21 cellular contexts compared by ENCODE assay signal in the genomic region with DNA sequence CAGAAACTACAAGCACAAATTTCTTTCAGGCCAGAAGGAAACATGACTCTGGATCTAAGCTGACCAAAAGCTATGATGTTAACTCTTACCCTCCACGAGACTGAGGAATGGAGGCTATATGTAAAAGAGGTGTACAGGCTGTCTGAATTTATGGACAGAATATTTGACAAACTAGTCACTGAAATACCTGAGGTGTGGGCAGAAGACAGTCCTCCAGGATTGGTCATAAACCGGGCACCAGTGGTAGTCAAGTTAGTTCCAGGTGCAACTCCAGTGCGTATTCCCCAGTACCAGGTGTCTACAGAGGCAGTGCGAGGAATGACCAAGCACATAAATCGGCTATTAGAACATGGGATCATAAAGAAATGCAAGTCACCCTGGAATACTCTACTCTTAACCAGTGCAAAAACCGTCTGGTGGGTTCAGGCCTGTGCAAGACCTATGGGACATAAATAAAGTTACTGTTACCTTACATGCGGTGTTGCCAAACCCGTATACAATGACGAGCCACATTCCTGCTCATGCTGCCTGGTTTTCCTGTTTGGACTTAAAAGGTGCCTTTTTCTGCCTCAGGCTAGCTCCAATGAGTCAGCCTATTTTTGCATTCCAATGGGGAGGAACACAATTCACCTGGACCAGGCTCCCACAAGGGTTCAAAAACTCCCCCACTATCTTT. TPM values are rescaled to one million over a fixed set of nuclear protein-coding genes. Genes with fewer than 3 reads are reported as not detected.
DNase-seq lines count a peak whose midpoint lies in the region; ATAC-seq, FAIRE-seq and TF ChIP-seq lines count a peak whose summit lies in the region.
"Had no signal": no experiment of that assay in that cellular context is flagged by ENCODE, and none has a peak within 500 bp of the region (broad histone marks: within the 10 kb centered on the region; RNA-seq: fewer than 3 reads in every experiment).

No MANE protein-coding gene starts in this region.

- H3K27ac ChIP-seq in A549 (peak overlapping the region in 1 of 2 experiments; percentile 62; a peak in 2 of 6 replicates), mammary epithelial cell (ENCODE audit: insufficient read depth, low read depth, low read length) (peak overlapping the region; percentile 92)
- H3K27ac ChIP-seq: left ventricle myocardium inferior, SJCRH30 had no signal

- no peaks in the 10 kb centered on the region for H3K79me2 ChIP-seq in mammary epithelial cell (ENCODE audit: insufficient read depth, low read length)

- H3K4me3 ChIP-seq in A549 (no peak overlapping the region), mammary epithelial cell (replicated peaks in 1 of 3; ENCODE audit: insufficient read depth in 1 of 3, low read depth in 2 of 3, low read length in 3 of 3) (no peak overlapping the region), kidney epithelial cell (ENCODE audit: low read depth, low read length) (no peak overlapping the region)
- H3K4me3 ChIP-seq: left ventricle myocardium inferior, SJCRH30, upper lobe of right lung had no signal

- in situ Hi-C loops in mammary epithelial cell (cut with MboI; ENCODE audit: low sequenced_read_pairs in 2 of 2): no loop called here

- H3K4me2 ChIP-seq in A549 (0 out of 3 replicates have a peak overlapping the region, but pooled peaks have one; percentile 13), mammary epithelial cell (ENCODE audit: insufficient read depth, low read depth, low read length) (peak overlapping the region; percentile 61)

- H3K9me3 Mint-ChIP-seq in activated T-helper 1 cell treated with anti-CD3 and anti-CD28 coated beads, Interleukin-12 subunit alpha, Interleukin-12 subunit beta, Interleukin-2, Interleukin-4 antibody, amounts not matched to agents 30 ng/mL and 10 ng/mL and 1 ng/mL, durations not matched to agents 14 hours and 24 hours and 36 hours: peaks cover 23% of the 10 kb centered on the region

- TF ChIP-seq CTCF in A549 (IDR thresholded peaks at IDR 0.05) (no peak), mammary epithelial cell (conservative IDR thresholded peaks at IDR 0.05 in 1 of 2, IDR thresholded peaks at IDR 0.05 in 1 of 2; ENCODE audit: extremely low read depth in 1 of 2, insufficient read depth in 1 of 2, low read depth in 1 of 2, low read length in 2 of 2) (no peak), kidney epithelial cell (IDR thresholded peaks at IDR 0.05; ENCODE audit: insufficient read depth, low read length, poor library complexity, severe bottlenecking) (no peak)

- FAIRE-seq in A549 (lab: Jason Lieb, UNC): no peak

- TF ChIP-seq POLR2A in A549 (IDR thresholded peaks at IDR 0.05; ENCODE audit: low read length): no peak

- peak overlapping the region; percentile 45 for H3K9ac ChIP-seq in mammary epithelial cell (ENCODE audit: insufficient read depth, low read length)

- no peak for TF ChIP-seq EP300 in A549 (IDR thresholded peaks at IDR 0.05)
- TF ChIP-seq EP300 in Ishikawa (IDR thresholded peaks at IDR 0.05; ENCODE audit: borderline replicate concordance): no peak

- CTCF ChIA-PET in A549 (lab: Yijun Ruan, JAX): interaction anchor here (0.9 kb wide), 1 partner anchor 32 kb away, joined by 3 read pairs; no protein-coding TSS in a partner anchor
- CTCF ChIA-PET in mammary epithelial cell (lab: Charles Lee; ENCODE audit: low non-redundant PET): interaction anchor here (0.6 kb wide), 1 partner anchor 191 kb away, joined by 3 read pairs; a partner anchor contains a TSS

- no peaks in the 10 kb centered on the region for H3K27me3 ChIP-seq in mammary epithelial cell (ENCODE audit: insufficient read depth, low read length)
- no peaks in the 10 kb centered on the region for H3K27me3 ChIP-seq in kidney epithelial cell (ENCODE audit: control insufficient read depth, insufficient read depth, low read length)
- H3K27me3 ChIP-seq: SJCRH30, upper lobe of right lung had no signal

- no peak overlapping the region for H3K4me3 Mint-ChIP-seq in activated T-helper 1 cell treated with anti-CD3 and anti-CD28 coated beads, Interleukin-12 subunit alpha, Interleukin-12 subunit beta, Interleukin-2, Interleukin-4 antibody, amounts not matched to agents 30 ng/mL and 10 ng/mL and 1 ng/mL, durations not matched to agents 14 hours and 24 hours and 36 hours
- H3K4me3 Mint-ChIP-seq: activated CD4-positive, alpha-beta T cell treated with anti-CD3 and anti-CD28 coated beads for 36 hours; activated naive CD4-positive, alpha-beta T cell treated with anti-CD3 and anti-CD28 coated beads for 36 hours; CD4-positive, alpha-beta T cell; stimulated activated effector memory CD8-positive, alpha-beta T cell treated with anti-CD3 and anti-CD28 coated beads, Interleukin-12 subunit alpha, Interleukin-12 subunit beta, amount 100 ng/mL, for 72 hours had no signal

- TF ChIP-seq RAD21 in A549 (conservative IDR thresholded peaks at IDR 0.05 in 1 of 2, IDR thresholded peaks at IDR 0.05 in 1 of 2) (no peak), Ishikawa (IDR thresholded peaks at IDR 0.05; ENCODE audit: low read depth) (no peak)

- ATAC-seq in A549: peak in 1 of 2 experiments; percentile 36; a peak in 3 of 6 replicates
- no peak for ATAC-seq in HG03135 (IDR thresholded peaks at IDR 0.05; ENCODE audit: unreplicated experiment)
- ATAC-seq: activated CD4-positive, alpha-beta T cell treated with anti-CD3 and anti-CD28 coated beads for 36 hours; stimulated activated effector memory CD8-positive, alpha-beta T cell treated with anti-CD3 and anti-CD28 coated beads, Interleukin-12 subunit alpha, Interleukin-12 subunit beta, amount 100 ng/mL, for 72 hours; upper lobe of right lung had no signal

- H3K4me1 ChIP-seq in A549 (peaks cover 21% of the 10 kb centered on the region), mammary epithelial cell (ENCODE audit: insufficient read depth, low read length) (peaks cover 33% of the 10 kb centered on the region)
- H3K4me1 ChIP-seq: left ventricle myocardium inferior, upper lobe of right lung had no signal

- no peaks in the 10 kb centered on the region for H3K27me3 Mint-ChIP-seq in activated T-helper 1 cell treated with anti-CD3 and anti-CD28 coated beads, Interleukin-12 subunit alpha, Interleukin-12 subunit beta, Interleukin-2, Interleukin-4 antibody, amounts not matched to agents 30 ng/mL and 10 ng/mL and 1 ng/mL, durations not matched to agents 14 hours and 24 hours and 36 hours (ENCODE audit: insufficient read depth)
- H3K27me3 Mint-ChIP-seq: activated CD4-positive, alpha-beta T cell treated with anti-CD3 and anti-CD28 coated beads for 36 hours; CD4-positive, alpha-beta T cell had no signal

- peaks cover 20% of the 10 kb centered on the region for H3K36me3 Mint-ChIP-seq in activated T-helper 1 cell treated with anti-CD3 and anti-CD28 coated beads, Interleukin-12 subunit alpha, Interleukin-12 subunit beta, Interleukin-2, Interleukin-4 antibody, amounts not matched to agents 30 ng/mL and 10 ng/mL and 1 ng/mL, durations not matched to agents 14 hours and 24 hours and 36 hours (ENCODE audit: low read depth)

- WGBS in A549 (ENCODE audit: missing lambda C conversion rate): 78% methylated on average over 9 of the region's 9 CpGs
- WGBS in mammary epithelial cell (ENCODE audit: low coverage, missing lambda C conversion rate): 10% methylated on average over 9 of the region's 9 CpGs

- no peak overlapping the region for H3K27ac Mint-ChIP-seq in activated T-helper 1 cell treated with anti-CD3 and anti-CD28 coated beads, Interleukin-12 subunit alpha, Interleukin-12 subunit beta, Interleukin-2, Interleukin-4 antibody, amounts not matched to agents 30 ng/mL and 10 ng/mL and 1 ng/mL, durations not matched to agents 14 hours and 24 hours and 36 hours
- H3K27ac Mint-ChIP-seq: activated CD4-positive, alpha-beta T cell treated with anti-CD3 and anti-CD28 coated beads for 36 hours; activated naive CD4-positive, alpha-beta T cell treated with anti-CD3 and anti-CD28 coated beads for 36 hours; CD4-positive, alpha-beta T cell; stimulated activated effector memory CD8-positive, alpha-beta T cell treated with anti-CD3 and anti-CD28 coated beads, Interleukin-12 subunit alpha, Interleukin-12 subunit beta, amount 100 ng/mL, for 72 hours had no signal

- H2AFZ ChIP-seq in mammary epithelial cell (ENCODE audit: low read depth, low read length): peak overlapping the region; percentile 30

- DNase-seq in A549 (ENCODE audit: low read depth in 1 of 2, low spot score in 1 of 2) (peak in 1 of 2 experiments; percentile 27), mammary epithelial cell (peak; percentile 96), kidney epithelial cell (ENCODE audit: low read depth) (peak; percentile 48), 8988T (no peak), SK-N-DZ (ENCODE audit: low spot score) (no peak)
- no peak for DNase-seq in activated T-helper 1 cell treated with anti-CD3 and anti-CD28 coated beads, Interleukin-12 subunit alpha, Interleukin-12 subunit beta, Interleukin-2, Interleukin-4 antibody, amounts not matched to agents 30 ng/mL and 10 ng/mL and 1 ng/mL, durations not matched to agents 14 hours and 24 hours and 36 hours (ENCODE audit: low spot score)
- DNase-seq: activated CD4-positive, alpha-beta T cell treated with anti-CD3 and anti-CD28 coated beads for 36 hours; activated naive CD4-positive, alpha-beta T cell treated with anti-CD3 and anti-CD28 coated beads for 36 hours; CD4-positive, alpha-beta T cell; cortex of kidney; DND-41; left ventricle myocardium inferior; NCI-H446; SJCRH30; T1000; upper lobe of right lung had no signal

- POLR2A ChIA-PET in A549 (lab: Yijun Ruan, JAX): no interaction called here

- no peaks in the 10 kb centered on the region for H3K9me3 ChIP-seq in A549
- H3K9me3 ChIP-seq in mammary epithelial cell (replicated peaks; ENCODE audit: insufficient read depth, low read length): peaks cover 27% of the 10 kb centered on the region

- TSS peak; percentile 29 for BruUV-seq in mammary epithelial cell (replicated peaks; lab: Mats Ljungman, UMichigan)

- H3K4me1 Mint-ChIP-seq in activated T-helper 1 cell treated with anti-CD3 and anti-CD28 coated beads, Interleukin-12 subunit alpha, Interleukin-12 subunit beta, Interleukin-2, Interleukin-4 antibody, amounts not matched to agents 30 ng/mL and 10 ng/mL and 1 ng/mL, durations not matched to agents 14 hours and 24 hours and 36 hours (ENCODE audit: low read depth): no peaks in the 10 kb centered on the region

- no peaks in the 10 kb centered on the region for H4K20me1 ChIP-seq in mammary epithelial cell (ENCODE audit: insufficient read depth, low read length)

- no peaks in the 10 kb centered on the region for H3K36me3 ChIP-seq in mammary epithelial cell (ENCODE audit: insufficient read depth, low read length)
- peaks cover 2% of the 10 kb centered on the region for H3K36me3 ChIP-seq in kidney epithelial cell (ENCODE audit: control insufficient read depth, insufficient read depth, low read length)
- H3K36me3 ChIP-seq: SJCRH30 had no signal

- intact Hi-C loops in mammary epithelial cell (cut with micrococcal nuclease): loop anchor here (1.0 to 10.0 kb wide), 3 partner anchors 13 to 192 kb away; a partner anchor contains a TSS
- intact Hi-C loops in activated T-helper 1 cell treated with anti-CD3 and anti-CD28 coated beads, Interleukin-12 subunit alpha, Interleukin-12 subunit beta, Interleukin-2, Interleukin-4 antibody, amounts not matched to agents 30 ng/mL and 10 ng/mL and 1 ng/mL, durations not matched to agents 14 hours and 24 hours and 36 hours (cut with micrococcal nuclease): loop anchor here (10.0 kb wide), 1 partner anchor 422 kb away; no protein-coding TSS in a partner anchor

- dilution Hi-C loops in mammary epithelial cell (cut with HindIII; ENCODE audit: low sequenced_read_pairs): loop anchor here (5.0 kb wide), 1 partner anchor 35 kb away; a partner anchor contains a TSS

RNA-seq across cellular contexts. Expression of a gene that starts 6.7 kb away (rescaled TPM):
- polyA plus RNA-seq in A549 (2011; rRNA removed): 69.1 and 70.4 TPM in 2 replicates
- 44.8 and 50.9 TPM in 2 replicates for polyA plus RNA-seq in A549 (2012; cell fraction: cytosol; rRNA removed)
- 29.7 and 31.2 TPM in 2 replicates for polyA plus RNA-seq in A549 (2012; cell fraction: nucleus; rRNA removed)
- polyA plus RNA-seq in A549 (2017; fragmentation: RNase III; extraction: RNeasy Plus Mini Kit Qiagen cat#74134 plus additional on column Dnase treatment): 59.3 to 61.1 TPM (median 59.5 TPM) in 3 replicates
- 73.6 and 76.3 TPM in 2 replicates for polyA minus RNA-seq in A549 (2011; rRNA and poly(A)+ RNA removed)
- total RNA-seq in mammary epithelial cell: 10 to 100 TPM; 45.2 to 55.8 TPM
- polyA plus RNA-seq in mammary epithelial cell: 50.3 TPM
- polyA minus RNA-seq in mammary epithelial cell: 47.7 TPM
- total RNA-seq in kidney epithelial cell: 74.2 and 76.5 TPM in 2 replicates
- 58.8 and 58.9 TPM in 2 replicates for total RNA-seq in activated T-helper 1 cell treated with anti-CD3 and anti-CD28 coated beads, Interleukin-12 subunit alpha, Interleukin-12 subunit beta, Interleukin-2, Interleukin-4 antibody, amounts not matched to agents 30 ng/mL and 10 ng/mL and 1 ng/mL, durations not matched to agents 14 hours and 24 hours and 36 hours
- 53.3 and 68.1 TPM in 2 replicates for polyA plus RNA-seq in SK-N-DZ (2014; cell fraction: cytosol; rRNA removed)
- polyA plus RNA-seq in SK-N-DZ (2014; cell fraction: nucleus; rRNA removed): 41.9 and 47.3 TPM in 2 replicates

RNA-seq across cellular contexts. Expression of a gene that starts 29.3 kb away (rescaled TPM):
- polyA plus RNA-seq in A549 (2011; rRNA removed) (0.87 and 1.4 TPM in 2 replicates), A549 (2017; fragmentation: RNase III; extraction: RNeasy Plus Mini Kit Qiagen cat#74134 plus additional on column Dnase treatment) (0.72 to 0.79 TPM (median 0.76 TPM) in 3 replicates), mammary epithelial cell (not detected)
- polyA plus RNA-seq in A549 (2012; cell fraction: cytosol; rRNA removed): 0.09 and 0.18 TPM in 2 replicates
- 0.11 and 0.31 TPM in 2 replicates for polyA plus RNA-seq in A549 (2012; cell fraction: nucleus; rRNA removed)
- polyA minus RNA-seq in A549 (2011; rRNA and poly(A)+ RNA removed): 0.79 and 1.4 TPM in 2 replicates
- total RNA-seq in mammary epithelial cell (1 to 10 TPM in 1 of 2 donors, not detected in 1; 1.0 TPM), kidney epithelial cell (0.75 and 1.8 TPM in 2 replicates)
- not detected for polyA minus RNA-seq in mammary epithelial cell
- total RNA-seq in activated T-helper 1 cell treated with anti-CD3 and anti-CD28 coated beads, Interleukin-12 subunit alpha, Interleukin-12 subunit beta, Interleukin-2, Interleukin-4 antibody, amounts not matched to agents 30 ng/mL and 10 ng/mL and 1 ng/mL, durations not matched to agents 14 hours and 24 hours and 36 hours: 2.9 and 4.5 TPM in 2 replicates
- not detected in 2 replicates for polyA plus RNA-seq in SK-N-DZ (2014; cell fraction: cytosol; rRNA removed)
- not detected in 2 replicates for polyA plus RNA-seq in SK-N-DZ (2014; cell fraction: nucleus; rRNA removed)

RNA-seq across cellular contexts. Expression of a gene that starts 34.2 kb away (rescaled TPM):
- polyA plus RNA-seq in A549 (2011; rRNA removed) (5.3 and 7.4 TPM in 2 replicates), A549 (2017; fragmentation: RNase III; extraction: RNeasy Plus Mini Kit Qiagen cat#74134 plus additional on column Dnase treatment) (4.6 to 5.5 TPM (median 5.1 TPM) in 3 replicates), mammary epithelial cell (17.5 TPM)
- 7.2 and 9.6 TPM in 2 replicates for polyA plus RNA-seq in A549 (2012; cell fraction: cytosol; rRNA removed)
- 25.7 and 29.1 TPM in 2 replicates for polyA plus RNA-seq in A549 (2012; cell fraction: nucleus; rRNA removed)
- polyA minus RNA-seq in A549 (2011; rRNA and poly(A)+ RNA removed): 8.5 and 11.2 TPM in 2 replicates
- total RNA-seq in mammary epithelial cell (10 to 100 TPM; 31.5 to 33.8 TPM), kidney epithelial cell (8.5 and 14.1 TPM in 2 replicates)
- polyA minus RNA-seq in mammary epithelial cell: 14.5 TPM
- total RNA-seq in activated T-helper 1 cell treated with anti-CD3 and anti-CD28 coated beads, Interleukin-12 subunit alpha, Interleukin-12 subunit beta, Interleukin-2, Interleukin-4 antibody, amounts not matched to agents 30 ng/mL and 10 ng/mL and 1 ng/mL, durations not matched to agents 14 hours and 24 hours and 36 hours: 34.6 and 35.4 TPM in 2 replicates
- polyA plus RNA-seq in SK-N-DZ (2014; cell fraction: cytosol; rRNA removed): 16.3 and 25.1 TPM in 2 replicates
- polyA plus RNA-seq in SK-N-DZ (2014; cell fraction: nucleus; rRNA removed): 22.8 and 28.8 TPM in 2 replicates

RNA-seq across cellular contexts. Expression of a gene that starts 56.5 kb away (rescaled TPM):
- polyA plus RNA-seq in A549 (2011; rRNA removed) (not detected in 2 replicates), A549 (2017; fragmentation: RNase III; extraction: RNeasy Plus Mini Kit Qiagen cat#74134 plus additional on column Dnase treatment) (not detected in 3 replicates), mammary epithelial cell (not detected)
- not detected in 2 replicates for polyA plus RNA-seq in A549 (2012; cell fraction: cytosol; rRNA removed)
- 0.10 TPM in 1 of 2 replicates, not detected in the other for polyA plus RNA-seq in A549 (2012; cell fraction: nucleus; rRNA removed)
- polyA minus RNA-seq in A549 (2011; rRNA and poly(A)+ RNA removed): not detected in 2 replicates
- total RNA-seq in mammary epithelial cell (not detected), kidney epithelial cell (not detected in 2 replicates)
- not detected for polyA minus RNA-seq in mammary epithelial cell
- total RNA-seq in activated T-helper 1 cell treated with anti-CD3 and anti-CD28 coated beads, Interleukin-12 subunit alpha, Interleukin-12 subunit beta, Interleukin-2, Interleukin-4 antibody, amounts not matched to agents 30 ng/mL and 10 ng/mL and 1 ng/mL, durations not matched to agents 14 hours and 24 hours and 36 hours: not detected in 2 replicates
- polyA plus RNA-seq in SK-N-DZ (2014; cell fraction: cytosol; rRNA removed): not detected in 2 replicates
- not detected in 2 replicates for polyA plus RNA-seq in SK-N-DZ (2014; cell fraction: nucleus; rRNA removed)
- total RNA-seq: activated CD4-positive, alpha-beta T cell treated with anti-CD3 and anti-CD28 coated beads for 36 hours; activated naive CD4-positive, alpha-beta T cell treated with anti-CD3 and anti-CD28 coated beads for 36 hours; CD4-positive, alpha-beta T cell; left ventricle myocardium inferior; LHCN-M2; osteoblast; SJCRH30; upper lobe of right lung had no signal

Comparison
In these comparisons a context has a peak if more than half of its experiments do, and no peak if none do; other contexts are left out.
1. DNase-seq: peak in mammary epithelial cell (single experiment) and kidney epithelial cell (single experiment); none in activated T-helper 1 cell treated with anti-CD3 and anti-CD28 coated beads, Interleukin-12 subunit alpha, Interleukin-12 subunit beta, Interleukin-2, Interleukin-4 antibody, amounts not matched to agents 30 ng/mL and 10 ng/mL and 1 ng/mL, durations not matched to agents 14 hours and 24 hours and 36 hours (single experiment), 8988T (single experiment) and SK-N-DZ (single experiment).